9 cellular contexts compared by ENCODE assay signal in genomic region chr4:115215935-115216334, GRCh38.
"Had no signal": no experiment of that assay in that cellular context is flagged by ENCODE, and none has a peak within 500 bp of the region (broad histone marks: within the 10 kb centered on the region; RNA-seq: fewer than 3 reads in every experiment).

No MANE protein-coding gene starts in this region.

- H3K4me3 ChIP-seq: GM23338, K562 had no signal

- DNase-seq: H9, HCEC 1CT, IMR-90, KG1 had no signal

- ATAC-seq: GM23338, K562 had no signal

- FAIRE-seq: H1, H54, HTR-8/SVneo, K562 had no signal

- H3K4me3 Mint-ChIP-seq: GM23338, H9 had no signal

- H3K27ac Mint-ChIP-seq: GM23338, H9 had no signal

- H3K9me3 Mint-ChIP-seq: GM23338, H9 had no signal
